In genomic region chr3:188421151-188421821, GRCh38 we compare ENCODE assay signal across 8 cellular contexts.
DNase-seq lines count a peak whose midpoint lies in the region; ATAC-seq and TF ChIP-seq lines count a peak whose summit lies in the region.
"Had no signal": no experiment of that assay in that cellular context is flagged by ENCODE, and none has a peak within 500 bp of the region (broad histone marks: within the 10 kb centered on the region; RNA-seq: fewer than 3 reads in every experiment).

No MANE protein-coding gene starts in this region.

- H3K9me3 Mint-ChIP-seq in activated naive CD4-positive, alpha-beta T cell treated with anti-CD3 and anti-CD28 coated beads, Interleukin-2, amount 50 U/mL, for 72 hours: peaks cover 10 to 20% of the 10 kb centered on the region in 2 donors

- H3K4me3 ChIP-seq in dorsolateral prefrontal cortex (no peak overlapping the region), tibial artery (no peak overlapping the region)

- H3K9me3 ChIP-seq in tibial artery: no peaks in the 10 kb centered on the region

- DNase-seq in dorsolateral prefrontal cortex (no peak), tibial artery (no peak), HPDE6-E6E7 (ENCODE audit: extremely low spot score) (no peak), iPS-NIHi11 (ENCODE audit: low spot score) (no peak)
- DNase-seq in activated naive CD4-positive, alpha-beta T cell treated with anti-CD3 and anti-CD28 coated beads, Interleukin-2, amount 50 U/mL, for 72 hours (ENCODE audit: low spot score in 2 of 2): no peak
- DNase-seq: left cardiac atrium had no signal

- no peak for TF ChIP-seq CTCF in dorsolateral prefrontal cortex (IDR thresholded peaks at IDR 0.05 in 54 of 56, conservative IDR thresholded peaks at IDR 0.05 in 2 of 56; ENCODE audit: low read depth in 1 of 56, partially characterized antibody in 56 of 56)
- no peak for TF ChIP-seq CTCF in tibial artery (IDR thresholded peaks at IDR 0.05)

- H3K27me3 ChIP-seq in dorsolateral prefrontal cortex (no peaks in the 10 kb centered on the region), tibial artery (no peaks in the 10 kb centered on the region)

- H3K27ac Mint-ChIP-seq in activated naive CD4-positive, alpha-beta T cell treated with anti-CD3 and anti-CD28 coated beads, Interleukin-2, amount 50 U/mL, for 72 hours: no peak overlapping the region

- peak; percentile 42 for ATAC-seq in GM19452 (IDR thresholded peaks at IDR 0.05; ENCODE audit: unreplicated experiment)
- ATAC-seq in HG03439 (IDR thresholded peaks at IDR 0.05; ENCODE audit: unreplicated experiment): peak; percentile 28
- ATAC-seq in activated naive CD4-positive, alpha-beta T cell treated with anti-CD3 and anti-CD28 coated beads, Interleukin-2, amount 50 U/mL, for 72 hours: no peak

- peaks cover 0 to 64% (median 24%) of the 10 kb centered on the region in 4 donors for H3K4me1 ChIP-seq in tibial artery

- peak overlapping the region in 31 of 59 donors; percentile 1 to 72 (median 47) for H3K27ac ChIP-seq in dorsolateral prefrontal cortex
- peak overlapping the region; percentile 23 to 57 for H3K27ac ChIP-seq in tibial artery

- intact Hi-C loops in dorsolateral prefrontal cortex (cut with DNase I) (no loop called here), tibial artery (cut with DNase I; ENCODE audit: low total_unique reads) (no loop called here)

- peaks cover 28 to 43% of the 10 kb centered on the region in 2 donors for H3K36me3 Mint-ChIP-seq in activated naive CD4-positive, alpha-beta T cell treated with anti-CD3 and anti-CD28 coated beads, Interleukin-2, amount 50 U/mL, for 72 hours

- H3K36me3 ChIP-seq in tibial artery: no peaks in the 10 kb centered on the region

Comparison
In these comparisons a context has a peak if more than half of its experiments do, and no peak if none do; other contexts are left out.
1. ATAC-seq: peak in GM19452 (single experiment) and HG03439 (single experiment); none in activated naive CD4-positive, alpha-beta T cell treated with anti-CD3 and anti-CD28 coated beads, Interleukin-2, amount 50 U/mL, for 72 hours (0 of 2).